In genomic region chr3:14177580-14178246, GRCh38 we compare ENCODE assay signal across 8 cellular contexts. TPM values are rescaled to one million over a fixed set of nuclear protein-coding genes. Genes with fewer than 3 reads are reported as not detected.
DNase-seq lines count a peak whose midpoint lies in the region; ATAC-seq and TF ChIP-seq lines count a peak whose summit lies in the region.

No MANE protein-coding gene starts in this region.

- no peaks in the 10 kb centered on the region for H3K27me3 Mint-ChIP-seq in activated naive CD8-positive, alpha-beta T cell treated with anti-CD3 and anti-CD28 coated beads, Interleukin-2, amount 10 ng/mL, durations not matched to agents 7 days and 5 days

- H3K9ac ChIP-seq in iPS-18a (ENCODE audit: low read length) = peak overlapping the region; percentile 98
- peak overlapping the region; percentile 98 for H3K9ac ChIP-seq in smooth muscle cell (ENCODE audit: low read depth)

- peak overlapping the region; percentile 94 for H3K4me3 Mint-ChIP-seq in activated naive CD8-positive, alpha-beta T cell treated with anti-CD3 and anti-CD28 coated beads, Interleukin-2, amount 10 ng/mL, durations not matched to agents 7 days and 5 days

- 4% methylated on average over 10 of the region's 10 CpGs for WGBS in smooth muscle cell (ENCODE audit: low lambda C conversion rate)

- TF ChIP-seq CTCF in HL-60 (IDR thresholded peaks at IDR 0.05; ENCODE audit: insufficient read depth, low read length) (no peak), smooth muscle cell (IDR thresholded peaks at IDR 0.05; ENCODE audit: borderline replicate concordance, insufficient read depth, poor library complexity, severe bottlenecking) (no peak)

- peaks cover 11% of the 10 kb centered on the region for H3K4me1 ChIP-seq in iPS-18a (ENCODE audit: control insufficient read depth, low read depth, low read length)
- peaks cover 16% of the 10 kb centered on the region for H3K4me1 ChIP-seq in smooth muscle cell (ENCODE audit: low read depth)

- H3K36me3 Mint-ChIP-seq in activated naive CD8-positive, alpha-beta T cell treated with anti-CD3 and anti-CD28 coated beads, Interleukin-2, amount 10 ng/mL, durations not matched to agents 7 days and 5 days = peaks cover 10% of the 10 kb centered on the region

- peak overlapping the region; percentile 66 for H3K4me3 ChIP-seq in HL-60 (replicated peaks; ENCODE audit: insufficient read depth, low read length)
- peak overlapping the region; percentile 99 for H3K4me3 ChIP-seq in iPS-18a (ENCODE audit: low read length)
- H3K4me3 ChIP-seq in smooth muscle cell = peak overlapping the region; percentile 92

- POLR2A ChIA-PET in activated naive CD8-positive, alpha-beta T cell treated with anti-CD3 and anti-CD28 coated beads, Interleukin-2, amount 10 ng/mL, durations not matched to agents 7 days and 5 days (lab: Charles Lee) = interaction anchor here (0.6 to 3.4 kb wide), 15 partner anchors 11 to 1515 kb away, joined by 3 to 48 read pairs (median 4); partner anchors contain the start of genes CCDC174, CHCHD4, SLC6A6 and TMEM43

- H3F3A ChIP-seq in smooth muscle cell (ENCODE audit: low read depth) = no peaks in the 10 kb centered on the region

- H3K9me3 Mint-ChIP-seq in activated naive CD8-positive, alpha-beta T cell treated with anti-CD3 and anti-CD28 coated beads, Interleukin-2, amount 10 ng/mL, durations not matched to agents 7 days and 5 days = no peaks in the 10 kb centered on the region

- H3K27ac ChIP-seq in HL-60 (replicated peaks) (peak overlapping the region; percentile 76), iPS-18a (ENCODE audit: low read length) (peak overlapping the region; percentile 36), smooth muscle cell (ENCODE audit: low read depth) (peak overlapping the region; percentile 96)

- peak overlapping the region; percentile 90 for H3K27ac Mint-ChIP-seq in activated naive CD8-positive, alpha-beta T cell treated with anti-CD3 and anti-CD28 coated beads, Interleukin-2, amount 10 ng/mL, durations not matched to agents 7 days and 5 days

- intact Hi-C loops in Right ventricle myocardium inferior (cut with DNase I) (loop anchor here (1.0 to 10.0 kb wide), 2 partner anchors 53 to 283 kb away; partner anchors contain the start of gene CHCHD4), cardiac septum (cut with DNase I) (loop anchor here (1.0 to 5.0 kb wide), 3 partner anchors 33 to 475 kb away; partner anchors contain the start of genes CCDC174 and TMEM43)

- H4K20me1 ChIP-seq in smooth muscle cell (ENCODE audit: low read depth) = peaks cover 38% of the 10 kb centered on the region

- H3K4me2 ChIP-seq in smooth muscle cell = peak overlapping the region; percentile 99

- peaks cover 17% of the 10 kb centered on the region for H3K36me3 ChIP-seq in iPS-18a (ENCODE audit: control insufficient read depth, low read depth, low read length)
- peaks cover 10% of the 10 kb centered on the region for H3K36me3 ChIP-seq in smooth muscle cell (ENCODE audit: low read depth)

- H3K4me1 Mint-ChIP-seq in activated naive CD8-positive, alpha-beta T cell treated with anti-CD3 and anti-CD28 coated beads, Interleukin-2, amount 10 ng/mL, durations not matched to agents 7 days and 5 days = peaks cover 58% of the 10 kb centered on the region

- H3K9me3 ChIP-seq in iPS-18a (ENCODE audit: control insufficient read depth, low read depth, low read length) = no peaks in the 10 kb centered on the region
- H3K9me3 ChIP-seq in smooth muscle cell (replicated peaks; ENCODE audit: low read depth) = no peaks in the 10 kb centered on the region

- H3K27me3 ChIP-seq in HL-60 (ENCODE audit: insufficient read depth, poor library complexity, severe bottlenecking) (no peaks in the 10 kb centered on the region), iPS-18a (ENCODE audit: control insufficient read depth, insufficient read depth, low read length) (no peaks in the 10 kb centered on the region), smooth muscle cell (ENCODE audit: low read depth) (no peaks in the 10 kb centered on the region)

- ATAC-seq in Right ventricle myocardium inferior (peak; percentile 51), GM21526 (IDR thresholded peaks at IDR 0.05; ENCODE audit: low FRiP score, unreplicated experiment) (no peak)
- no peak for ATAC-seq in activated naive CD8-positive, alpha-beta T cell treated with anti-CD3 and anti-CD28 coated beads, Interleukin-2, amount 10 ng/mL, durations not matched to agents 7 days and 5 days (ENCODE audit: low read depth)

- peaks cover 63% of the 10 kb centered on the region for H3K79me2 ChIP-seq in smooth muscle cell (ENCODE audit: low read depth)

- DNase-seq in Right ventricle myocardium inferior (ENCODE audit: missing footprints) = no peak
- DNase-seq in cardiac septum (ENCODE audit: low spot score) = no peak
- DNase-seq in HL-60 (ENCODE audit: low read depth in 1 of 2, low spot score in 1 of 2) = peak in 1 of 2 experiments; percentile 7
- no peak for DNase-seq in activated naive CD8-positive, alpha-beta T cell treated with anti-CD3 and anti-CD28 coated beads, Interleukin-2, amount 10 ng/mL, durations not matched to agents 7 days and 5 days
- DNase-seq in smooth muscle cell (lab: John Stamatoyannopoulos, UW; ENCODE audit: unreplicated experiment) = no peak
- DNase-seq in islet precursor cell = no peak

- peak overlapping the region; percentile 74 for H2AFZ ChIP-seq in smooth muscle cell (ENCODE audit: low read depth)

RNA-seq across cellular contexts. Expression of gene XPC, which starts 0.7 kb away (rescaled TPM):
- 7.7 TPM for total RNA-seq in Right ventricle myocardium inferior
- total RNA-seq in cardiac septum = 16.7 TPM
- 10 to 100 TPM; 53.3 to 56.8 TPM for total RNA-seq in activated naive CD8-positive, alpha-beta T cell treated with anti-CD3 and anti-CD28 coated beads, Interleukin-2, amount 10 ng/mL, durations not matched to agents 7 days and 5 days
- total RNA-seq in smooth muscle cell = 20.9 and 31.1 TPM in 2 replicates
- polyA plus RNA-seq in smooth muscle cell = 23.8 and 28.1 TPM in 2 replicates

RNA-seq across cellular contexts. Expression of gene LSM3, which starts 0.9 kb away (rescaled TPM):
- total RNA-seq in Right ventricle myocardium inferior = 17.2 TPM
- 13.2 TPM for total RNA-seq in cardiac septum
- 10 to 100 TPM; 14.3 to 14.4 TPM for total RNA-seq in activated naive CD8-positive, alpha-beta T cell treated with anti-CD3 and anti-CD28 coated beads, Interleukin-2, amount 10 ng/mL, durations not matched to agents 7 days and 5 days
- total RNA-seq in smooth muscle cell = 18.3 and 22.6 TPM in 2 replicates
- polyA plus RNA-seq in smooth muscle cell = 31.0 and 31.9 TPM in 2 replicates

RNA-seq across cellular contexts. Expression of gene TMEM43, which starts 52.9 kb away (rescaled TPM):
- total RNA-seq in Right ventricle myocardium inferior (40.0 TPM), cardiac septum (62.0 TPM), smooth muscle cell (76.8 and 81.1 TPM in 2 replicates)
- 10 to 100 TPM; 44.4 to 47.0 TPM for total RNA-seq in activated naive CD8-positive, alpha-beta T cell treated with anti-CD3 and anti-CD28 coated beads, Interleukin-2, amount 10 ng/mL, durations not matched to agents 7 days and 5 days
- polyA plus RNA-seq in smooth muscle cell = 59.0 and 60.1 TPM in 2 replicates

RNA-seq across cellular contexts. Expression of gene CHCHD4, which starts 53.0 kb away (rescaled TPM):
- total RNA-seq in Right ventricle myocardium inferior = 31.4 TPM
- 23.0 TPM for total RNA-seq in cardiac septum
- 10 to 100 TPM; 10.1 to 11.9 TPM for total RNA-seq in activated naive CD8-positive, alpha-beta T cell treated with anti-CD3 and anti-CD28 coated beads, Interleukin-2, amount 10 ng/mL, durations not matched to agents 7 days and 5 days
- 8.7 and 11.2 TPM in 2 replicates for total RNA-seq in smooth muscle cell
- 9.5 and 12.0 TPM in 2 replicates for polyA plus RNA-seq in smooth muscle cell

Comparison
In these comparisons a context has a peak if more than half of its experiments do, and no peak if none do; other contexts are left out.
1. H3K27ac ChIP-seq: peak in every context shown above with its lines; median percentile 96 in smooth muscle cell; 76 in HL-60; 36 in iPS-18a.